Comparison of ENCODE assay signal across 17 cellular contexts in genomic region chr15:58506064-58506490, GRCh38.
A peak's percentile ranks its signal among the peaks of the same experiment; 100 is the strongest.
DNase-seq lines count a peak whose midpoint lies in the region; ATAC-seq and TF ChIP-seq lines count a peak whose summit lies in the region.
"Had no signal": no experiment of that assay in that cellular context is flagged by ENCODE, and none has a peak within 500 bp of the region (broad histone marks: within the 10 kb centered on the region; RNA-seq: fewer than 3 reads in every experiment).

No MANE protein-coding gene starts in this region.

- CTCF ChIA-PET in activated CD8-positive, alpha-beta memory T cell treated with anti-CD3 and anti-CD28 coated beads, Interleukin-2, amount 10 ng/mL, durations not matched to agents 7 days and 5 days (lab: Charles Lee): no interaction called here

- no peak for TF ChIP-seq CTCF in heart right ventricle (IDR thresholded peaks at IDR 0.05)

- no peaks in the 10 kb centered on the region for H3K27me3 Mint-ChIP-seq in activated CD8-positive, alpha-beta memory T cell treated with anti-CD3 and anti-CD28 coated beads, Interleukin-2, amount 10 ng/mL, durations not matched to agents 7 days and 5 days
- no peaks in the 10 kb centered on the region for H3K27me3 Mint-ChIP-seq in T-helper 17 cell
- H3K27me3 Mint-ChIP-seq: type B pancreatic cell had no signal

- DNase-seq in activated CD8-positive, alpha-beta memory T cell treated with anti-CD3 and anti-CD28 coated beads, Interleukin-2, amount 10 ng/mL, durations not matched to agents 7 days and 5 days: no peak
- DNase-seq in activated CD8-positive, alpha-beta memory T cell treated with anti-CD3 and anti-CD28 coated beads, Interleukin-2, amount 50 U/mL, for 4 hours: no peak
- no peak for DNase-seq in T-helper 17 cell
- no peak for DNase-seq in heart right ventricle
- DNase-seq in NCI-H2029 treated with DMSO at 0.1 percent for 48 hours (lab: John Stamatoyannopoulos, UW): no peak
- DNase-seq in dedifferentiated amniotic fluid mesenchymal stem cell (ENCODE audit: extremely low spot score): no peak
- DNase-seq: endodermal cell, kidney glomerular epithelial cell, NCI-H1048, OCI-M1, SW 1271 had no signal

- H3K4me3 ChIP-seq in heart right ventricle (no peak overlapping the region), skeletal muscle tissue (ENCODE audit: low read length in 3 of 3) (peak overlapping the region in 2 of 3 donors; percentile 6 to 41)

- H3K4me1 ChIP-seq in heart right ventricle: peaks cover 0 to 39% (median 4%) of the 10 kb centered on the region in 9 donors
- H3K4me1 ChIP-seq in skeletal muscle tissue (ENCODE audit: control insufficient read depth in 3 of 3, insufficient read depth in 3 of 3, low read length in 3 of 3): peaks cover 11 to 33% (median 13%) of the 10 kb centered on the region in 3 donors

- ATAC-seq in activated CD8-positive, alpha-beta memory T cell treated with anti-CD3 and anti-CD28 coated beads, Interleukin-2, amount 10 ng/mL, durations not matched to agents 7 days and 5 days: peak; percentile 20
- ATAC-seq in T-helper 17 cell (no peak), heart right ventricle (peak in 6 of 8 donors; percentile 29 to 68 (median 62)), GM21367 (IDR thresholded peaks at IDR 0.05; ENCODE audit: unreplicated experiment) (no peak)

- H3K9me3 Mint-ChIP-seq in activated CD8-positive, alpha-beta memory T cell treated with anti-CD3 and anti-CD28 coated beads, Interleukin-2, amount 10 ng/mL, durations not matched to agents 7 days and 5 days (ENCODE audit: low read depth): no peaks in the 10 kb centered on the region
- H3K9me3 Mint-ChIP-seq: activated T-helper 2 cell treated with anti-CD3 and anti-CD28 coated beads, Interferon-gamma antibody, Interleukin-2, Interleukin-4, amounts not matched to agents 10 μg/mL and 5 μg/mL and 100 μg/mL, durations not matched to agents 14 hours and 24 hours and 36 hours; brain; endodermal cell had no signal

- H3K4me1 Mint-ChIP-seq in activated CD8-positive, alpha-beta memory T cell treated with anti-CD3 and anti-CD28 coated beads, Interleukin-2, amount 10 ng/mL, durations not matched to agents 7 days and 5 days: peaks cover 15% of the 10 kb centered on the region
- peaks cover 17% of the 10 kb centered on the region for H3K4me1 Mint-ChIP-seq in T-helper 17 cell
- H3K4me1 Mint-ChIP-seq: endodermal cell had no signal

- peaks cover 3% of the 10 kb centered on the region for H3K36me3 Mint-ChIP-seq in activated CD8-positive, alpha-beta memory T cell treated with anti-CD3 and anti-CD28 coated beads, Interleukin-2, amount 10 ng/mL, durations not matched to agents 7 days and 5 days
- H3K36me3 Mint-ChIP-seq in T-helper 17 cell (ENCODE audit: low read depth): peaks cover 3% of the 10 kb centered on the region
- H3K36me3 Mint-ChIP-seq: brain, type B pancreatic cell had no signal

- 63 to 74% methylated on average over 4 of the region's 4 CpGs for WGBS in heart right ventricle, 2 donors

- peak overlapping the region in 1 of 3 donors; percentile 54 for H3K9ac ChIP-seq in skeletal muscle tissue (ENCODE audit: low read depth in 1 of 3, low read length in 3 of 3)

- H3K9me3 ChIP-seq in T-helper 17 cell (ENCODE audit: control insufficient read depth, low read length, poor library complexity, severe bottlenecking) (no peaks in the 10 kb centered on the region), heart right ventricle (no peaks in the 10 kb centered on the region), skeletal muscle tissue (ENCODE audit: control insufficient read depth in 3 of 3, low read length in 3 of 3) (no peaks in the 10 kb centered on the region)

- peak overlapping the region; percentile 24 for H3K27ac Mint-ChIP-seq in activated CD8-positive, alpha-beta memory T cell treated with anti-CD3 and anti-CD28 coated beads, Interleukin-2, amount 10 ng/mL, durations not matched to agents 7 days and 5 days
- peak overlapping the region; percentile 12 for H3K27ac Mint-ChIP-seq in T-helper 17 cell
- H3K27ac Mint-ChIP-seq: activated T-helper 2 cell treated with anti-CD3 and anti-CD28 coated beads, Interferon-gamma antibody, Interleukin-2, Interleukin-4, amounts not matched to agents 10 μg/mL and 5 μg/mL and 100 μg/mL, durations not matched to agents 14 hours and 24 hours and 36 hours; endodermal cell; type B pancreatic cell had no signal

- H3K4me3 Mint-ChIP-seq in activated CD8-positive, alpha-beta memory T cell treated with anti-CD3 and anti-CD28 coated beads, Interleukin-2, amount 10 ng/mL, durations not matched to agents 7 days and 5 days: no peak overlapping the region
- H3K4me3 Mint-ChIP-seq in T-helper 17 cell: peak overlapping the region; percentile 81
- H3K4me3 Mint-ChIP-seq: brain, endodermal cell, neural crest cell, type B pancreatic cell had no signal

- H3K27ac ChIP-seq in heart right ventricle: peak overlapping the region in 5 of 10 donors; percentile 21 to 67 (median 37)
- peak overlapping the region; percentile 84 for H3K27ac ChIP-seq in skeletal muscle tissue (ENCODE audit: low read depth, low read length)

- intact Hi-C loops in heart right ventricle (cut with DNase I): no loop called here

- H3K36me3 ChIP-seq in heart right ventricle (no peaks in the 10 kb centered on the region), skeletal muscle tissue (ENCODE audit: control insufficient read depth in 3 of 3, insufficient read depth in 3 of 3, low read length in 3 of 3) (no peaks in the 10 kb centered on the region)

- H3K27me3 ChIP-seq in heart right ventricle (no peaks in the 10 kb centered on the region), skeletal muscle tissue (ENCODE audit: control insufficient read depth in 3 of 3, insufficient read depth in 3 of 3, low read length in 3 of 3) (no peaks in the 10 kb centered on the region)

Comparison
In these comparisons a context has a peak if more than half of its experiments do, and no peak if none do; other contexts are left out.
1. ATAC-seq: peak in activated CD8-positive, alpha-beta memory T cell treated with anti-CD3 and anti-CD28 coated beads, Interleukin-2, amount 10 ng/mL, durations not matched to agents 7 days and 5 days (single experiment) and heart right ventricle (6 of 8); none in T-helper 17 cell (single experiment) and GM21367 (single experiment).
2. H3K4me3 ChIP-seq: peak in skeletal muscle tissue (2 of 3); none in heart right ventricle (0 of 10).